In genomic region chr12:109671482-109671881, GRCh38 we compare ENCODE assay signal across 17 cellular contexts.
"Had no signal": no experiment of that assay in that cellular context is flagged by ENCODE, and none has a peak within 500 bp of the region (broad histone marks: within the 10 kb centered on the region; RNA-seq: fewer than 3 reads in every experiment).

No MANE protein-coding gene starts in this region.

- H3K4me3 ChIP-seq: esophagus squamous epithelium, smooth muscle cell, suprapubic skin, thyroid gland, upper lobe of left lung, vagina had no signal

- H3K27ac ChIP-seq: suprapubic skin, thyroid gland, upper lobe of left lung, vagina had no signal

- H3K36me3 Mint-ChIP-seq: immature natural killer cell; naive thymus-derived CD4-positive, alpha-beta T cell; stimulated activated effector memory CD8-positive, alpha-beta T cell treated with anti-CD3 and anti-CD28 coated beads, Interleukin-12 subunit alpha, Interleukin-12 subunit beta, amount 100 ng/mL, for 72 hours had no signal

- H3K4me1 ChIP-seq: esophagus squamous epithelium, suprapubic skin, thyroid gland, upper lobe of left lung, vagina had no signal

- H3K9me3 ChIP-seq: suprapubic skin, thyroid gland, upper lobe of left lung, vagina had no signal

- H3K4me3 Mint-ChIP-seq: dendritic cell treated with granulocyte-macrophage colony-stimulating factor and Interleukin-4, amounts not matched to agents 40 ng/mL and 50 ng/mL, for 4 days; immature natural killer cell; naive thymus-derived CD4-positive, alpha-beta T cell; nephron progenitor cell; stimulated activated effector memory CD8-positive, alpha-beta T cell treated with anti-CD3 and anti-CD28 coated beads, Interleukin-12 subunit alpha, Interleukin-12 subunit beta, amount 100 ng/mL, for 72 hours had no signal

- H3K27ac Mint-ChIP-seq: dendritic cell treated with granulocyte-macrophage colony-stimulating factor and Interleukin-4, amounts not matched to agents 40 ng/mL and 50 ng/mL, for 4 days; immature natural killer cell; naive thymus-derived CD4-positive, alpha-beta T cell; nephron progenitor cell; stimulated activated effector memory CD8-positive, alpha-beta T cell treated with anti-CD3 and anti-CD28 coated beads, Interleukin-12 subunit alpha, Interleukin-12 subunit beta, amount 100 ng/mL, for 72 hours had no signal

- DNase-seq: cerebellar nuclear complex; esophagus squamous epithelium; immature natural killer cell; left colon; naive thymus-derived CD4-positive, alpha-beta T cell; nephron progenitor cell; right cardiac atrium; stimulated activated CD4-positive, alpha-beta T cell treated with anti-CD3 and anti-CD28 coated beads, Interleukin-4, amount 100 ng/mL, for 1 hour; stimulated activated CD8-positive, alpha-beta memory T cell treated with anti-CD3 and anti-CD28 coated beads, Interleukin-4, amount 100 ng/mL, for 48 hours; stimulated activated naive CD8-positive, alpha-beta T cell treated with anti-CD3 and anti-CD28 coated beads, Interleukin-15, Interleukin-2, amounts not matched to agents 100 U/mL and 50 U/mL, for 24 hours; thyroid gland; upper lobe of left lung had no signal

- H3K4me1 Mint-ChIP-seq: immature natural killer cell; naive thymus-derived CD4-positive, alpha-beta T cell; stimulated activated effector memory CD8-positive, alpha-beta T cell treated with anti-CD3 and anti-CD28 coated beads, Interleukin-12 subunit alpha, Interleukin-12 subunit beta, amount 100 ng/mL, for 72 hours had no signal

- ATAC-seq: naive thymus-derived CD4-positive, alpha-beta T cell; right cardiac atrium; stimulated activated effector memory CD8-positive, alpha-beta T cell treated with anti-CD3 and anti-CD28 coated beads, Interleukin-12 subunit alpha, Interleukin-12 subunit beta, amount 100 ng/mL, for 72 hours; stimulated activated naive CD8-positive, alpha-beta T cell treated with anti-CD3 and anti-CD28 coated beads, Interleukin-15, Interleukin-2, amounts not matched to agents 100 U/mL and 50 U/mL, for 24 hours had no signal

- H3K36me3 ChIP-seq: esophagus squamous epithelium, suprapubic skin, thyroid gland, upper lobe of left lung, vagina had no signal

- H3K27me3 ChIP-seq: thyroid gland, upper lobe of left lung, vagina had no signal

- H3K9me3 Mint-ChIP-seq: dendritic cell treated with granulocyte-macrophage colony-stimulating factor and Interleukin-4, amounts not matched to agents 40 ng/mL and 50 ng/mL, for 4 days; immature natural killer cell; naive thymus-derived CD4-positive, alpha-beta T cell; nephron progenitor cell; stimulated activated effector memory CD8-positive, alpha-beta T cell treated with anti-CD3 and anti-CD28 coated beads, Interleukin-12 subunit alpha, Interleukin-12 subunit beta, amount 100 ng/mL, for 72 hours had no signal
